17 cellular contexts compared by ENCODE assay signal in genomic region chr2:47655563-47655880, GRCh38.
DNase-seq lines count a peak whose midpoint lies in the region; ATAC-seq and TF ChIP-seq lines count a peak whose summit lies in the region.
"Had no signal": no experiment of that assay in that cellular context is flagged by ENCODE, and none has a peak within 500 bp of the region (broad histone marks: within the 10 kb centered on the region; RNA-seq: fewer than 3 reads in every experiment).

No MANE protein-coding gene starts in this region.

- no peak overlapping the region for H4K91ac ChIP-seq in mesenchymal stem cell (ENCODE audit: low read length)

- no peak overlapping the region for H3K4ac ChIP-seq in mesenchymal stem cell (ENCODE audit: low read depth in 1 of 2, low read length in 2 of 2)

- H4K8ac ChIP-seq in mesenchymal stem cell (ENCODE audit: low read length), result no peak overlapping the region

- ATAC-seq in HG02840 (IDR thresholded peaks at IDR 0.05; ENCODE audit: low FRiP score, unreplicated experiment), result peak; percentile 1
- ATAC-seq in HG03097 (IDR thresholded peaks at IDR 0.05; ENCODE audit: low FRiP score, unreplicated experiment), result no peak
- ATAC-seq: A549, heart left ventricle had no signal

- no peak overlapping the region for H2AK5ac ChIP-seq in mesenchymal stem cell (ENCODE audit: low read length, severe bottlenecking)

- no peak for TF ChIP-seq CTCF in OCI-LY1 (IDR thresholded peaks at IDR 0.05; ENCODE audit: low read length)
- no peak for TF ChIP-seq CTCF in BE2C (IDR thresholded peaks at IDR 0.05; ENCODE audit: low read depth, low read length)

- DNase-seq in activated effector memory CD4-positive, alpha-beta T cell treated with anti-CD3 and anti-CD28 coated beads, Interleukin-2, amount 50 U/mL, for 16 hours, result peak; percentile 38
- DNase-seq in activated effector memory CD4-positive, alpha-beta T cell treated with Interleukin-2 at 50 U/mL for 16 hours, result no peak
- DNase-seq in substantia nigra (lab: John Stamatoyannopoulos, UW) (no peak), mesenchymal stem cell (no peak), BE2C (no peak)
- DNase-seq: activated CD4-positive, alpha-beta memory T cell treated with anti-CD3 and anti-CD28 coated beads for 36 hours; CD4-positive, alpha-beta T cell; EL; GM23248; heart left ventricle; NCI-H774; nephron progenitor cell; stimulated activated naive CD4-positive, alpha-beta T cell treated with Interleukin-2 at 50 U/mL for 16 hours had no signal

- no peaks in the 10 kb centered on the region for H3K9me2 ChIP-seq in OCI-LY1 (ENCODE audit: low read depth, low read length)

- H3K9me3 ChIP-seq in OCI-LY1 (ENCODE audit: low read length), result no peaks in the 10 kb centered on the region
- no peaks in the 10 kb centered on the region for H3K9me3 ChIP-seq in mesenchymal stem cell (ENCODE audit: control insufficient read depth, low read length)
- H3K9me3 ChIP-seq in BE2C, result no peaks in the 10 kb centered on the region
- H3K9me3 ChIP-seq: A549, heart left ventricle had no signal

- peak overlapping the region; percentile 99 for H3K9ac ChIP-seq in OCI-LY1 (ENCODE audit: low read length)
- no peak overlapping the region for H3K9ac ChIP-seq in mesenchymal stem cell (ENCODE audit: low read length)
- H3K9ac ChIP-seq: GM23248 had no signal

- no peaks in the 10 kb centered on the region for H3K36me3 ChIP-seq in OCI-LY1 (ENCODE audit: insufficient read depth, low read length)
- H3K36me3 ChIP-seq in mesenchymal stem cell (ENCODE audit: control insufficient read depth in 1 of 2, insufficient read depth in 2 of 2, low read depth in 1 of 2, low read length in 2 of 2), result no peaks in the 10 kb centered on the region
- no peaks in the 10 kb centered on the region for H3K36me3 ChIP-seq in BE2C
- H3K36me3 ChIP-seq: heart left ventricle had no signal

- H4K20me1 ChIP-seq in OCI-LY1 (ENCODE audit: insufficient read depth, low read length), result no peaks in the 10 kb centered on the region

- H2BK5ac ChIP-seq in mesenchymal stem cell (ENCODE audit: low read depth, low read length, poor library complexity, severe bottlenecking), result no peak overlapping the region

- no peak overlapping the region for H2AFZ ChIP-seq in OCI-LY1 (ENCODE audit: low read length)
- H2AFZ ChIP-seq in mesenchymal stem cell (ENCODE audit: low read depth, low read length), result no peak overlapping the region
- H2AFZ ChIP-seq: GM23248 had no signal

- H3K27ac ChIP-seq in OCI-LY1 (ENCODE audit: low read depth, low read length, poor library complexity, severe bottlenecking), result peak overlapping the region; percentile 99
- H3K27ac ChIP-seq in substantia nigra (ENCODE audit: low read depth, low read length, poor library complexity, severe bottlenecking), result peak overlapping the region; percentile 7
- no peak overlapping the region for H3K27ac ChIP-seq in mesenchymal stem cell (ENCODE audit: low read length, poor library complexity, severe bottlenecking)
- H3K27ac ChIP-seq: A549, GM23248, heart left ventricle had no signal

- H2BK12ac ChIP-seq in mesenchymal stem cell (ENCODE audit: low read length in 2 of 2), result no peak overlapping the region

- H3K23ac ChIP-seq in mesenchymal stem cell (ENCODE audit: low read length in 2 of 2), result no peak overlapping the region

- no peak overlapping the region for H3K14ac ChIP-seq in mesenchymal stem cell (ENCODE audit: low read length in 2 of 2)

- H3K4me2 ChIP-seq in OCI-LY1 (ENCODE audit: low read length) (peak overlapping the region; percentile 97), mesenchymal stem cell (ENCODE audit: low read length, poor library complexity, severe bottlenecking) (no peak overlapping the region)
- H3K4me2 ChIP-seq: A549 had no signal

- WGBS in mesenchymal stem cell, result 40% methylated on average over 2 of the region's 2 CpGs

- H2BK120ac ChIP-seq in mesenchymal stem cell (ENCODE audit: low read depth, low read length), result no peak overlapping the region

- H3K4me3 ChIP-seq in OCI-LY1 (ENCODE audit: low read depth, low read length, poor library complexity, severe bottlenecking), result peak overlapping the region; percentile 70
- no peak overlapping the region for H3K4me3 ChIP-seq in mesenchymal stem cell (ENCODE audit: insufficient read depth in 1 of 2, low read depth in 1 of 2, low read length in 2 of 2)
- no peak overlapping the region for H3K4me3 ChIP-seq in BE2C (ENCODE audit: low read depth, low read length)
- H3K4me3 ChIP-seq: A549, GM23248, heart left ventricle had no signal

- no peaks in the 10 kb centered on the region for H3K79me1 ChIP-seq in mesenchymal stem cell (replicated peaks; ENCODE audit: low read length, poor library complexity, severe bottlenecking)

- no peak overlapping the region for H2BK15ac ChIP-seq in mesenchymal stem cell (ENCODE audit: low read depth, poor library complexity, severe bottlenecking)

- H3K4me1 ChIP-seq in OCI-LY1 (ENCODE audit: insufficient read depth, low read length, severe bottlenecking) (peaks cover 96% of the 10 kb centered on the region), mesenchymal stem cell (ENCODE audit: control insufficient read depth, insufficient read depth, low read depth, low read length) (peaks cover 18% of the 10 kb centered on the region), BE2C (no peaks in the 10 kb centered on the region)
- H3K4me1 ChIP-seq: A549 had no signal

- H3F3A ChIP-seq in OCI-LY1 (ENCODE audit: insufficient read depth, low read length), result no peaks in the 10 kb centered on the region; the same call in 1 of the 2 replicates

- no peaks in the 10 kb centered on the region for H3K79me2 ChIP-seq in OCI-LY1 (ENCODE audit: insufficient read depth, low read length)

- H3K27me3 ChIP-seq in OCI-LY1 (ENCODE audit: insufficient read depth, low read length) (no peaks in the 10 kb centered on the region), mesenchymal stem cell (ENCODE audit: control insufficient read depth in 1 of 2, insufficient read depth in 1 of 2, low read length in 2 of 2) (peaks cover 26 to 57% of the 10 kb centered on the region in 2 experiments), BE2C (no peaks in the 10 kb centered on the region)

- no peak overlapping the region for H3K18ac ChIP-seq in mesenchymal stem cell (ENCODE audit: low read depth in 1 of 2, low read length in 2 of 2)
